Comparison of ENCODE assay signal across 26 cellular contexts in the genomic region with DNA sequence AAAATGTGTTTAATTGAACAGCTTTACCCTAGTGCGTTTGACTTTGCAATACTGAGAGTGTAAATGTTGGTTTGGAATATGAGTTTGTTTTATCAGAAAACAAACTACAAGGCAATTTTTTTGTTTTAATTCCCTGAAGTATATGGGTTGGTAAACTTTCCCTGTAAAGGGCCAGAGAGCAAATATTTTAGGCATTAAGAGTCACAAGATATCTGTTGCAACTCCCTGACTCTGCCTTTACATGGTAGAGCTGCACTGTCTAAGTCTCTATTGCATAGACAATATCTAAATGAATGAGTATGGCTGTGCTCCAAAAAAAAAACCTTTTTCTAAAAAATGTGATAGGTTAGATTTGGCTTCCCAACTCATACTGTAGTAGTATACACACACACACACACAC.
"Had no signal": no experiment of that assay in that cellular context is flagged by ENCODE, and none has a peak within 500 bp of the region (broad histone marks: within the 10 kb centered on the region; RNA-seq: fewer than 3 reads in every experiment).

No MANE protein-coding gene starts in this region.

- DNase-seq: hypothalamus; immature natural killer cell; kidney; left colon; left lung; lower lobe of right lung; mammary epithelial cell; mesenchymal stem cell; naive thymus-derived CD8-positive, alpha-beta T cell; nucleus accumbens; pancreas; posterior cingulate gyrus; retina; right cardiac atrium; stimulated activated CD4-positive, alpha-beta T cell treated with anti-CD3 and anti-CD28 coated beads, Interleukin-4, amount 100 ng/mL, for 24 hours; stimulated activated naive CD4-positive, alpha-beta T cell; substantia nigra; upper lobe of left lung had no signal

- H3K4me3 ChIP-seq: left lung, lower lobe of right lung, pancreas, prostate gland, skin epidermis, tibial nerve, upper lobe of left lung, vagina had no signal

- H3K4me1 Mint-ChIP-seq: immature natural killer cell; naive thymus-derived CD8-positive, alpha-beta T cell; stimulated activated effector memory CD8-positive, alpha-beta T cell treated with anti-CD3 and anti-CD28 coated beads, Interleukin-12 subunit alpha, Interleukin-12 subunit beta, amount 100 ng/mL, for 72 hours had no signal

- H3K4me1 ChIP-seq: pancreas, prostate gland, vagina had no signal

- H3K4me3 Mint-ChIP-seq: immature natural killer cell; naive thymus-derived CD8-positive, alpha-beta T cell; nephron; neural crest cell; stimulated activated effector memory CD8-positive, alpha-beta T cell treated with anti-CD3 and anti-CD28 coated beads, Interleukin-12 subunit alpha, Interleukin-12 subunit beta, amount 100 ng/mL, for 72 hours; stimulated activated naive CD8-positive, alpha-beta T cell treated with anti-CD3 and anti-CD28 coated beads, Interleukin-15, Interleukin-2, amounts not matched to agents 100 ng/mL and 50 ng/mL, for 24 hours had no signal

- H3K36me3 ChIP-seq: left lung, lower lobe of right lung, pancreas, prostate gland, tibial nerve, upper lobe of left lung, vagina had no signal

- H3K27me3 ChIP-seq: left lung, pancreas, tibial nerve, upper lobe of left lung, vagina had no signal

- H3K27ac ChIP-seq: left lung, lower lobe of right lung, pancreas, prostate gland, skin epidermis, tibial nerve, upper lobe of left lung, vagina had no signal

- H3K27me3 Mint-ChIP-seq: stimulated activated naive CD8-positive, alpha-beta T cell treated with anti-CD3 and anti-CD28 coated beads, Interleukin-15, Interleukin-2, amounts not matched to agents 100 ng/mL and 50 ng/mL, for 24 hours had no signal

- H3K9me3 ChIP-seq: left lung, lower lobe of right lung, pancreas, prostate gland, tibial nerve, upper lobe of left lung, vagina had no signal

- H3K9me3 Mint-ChIP-seq: nephron; neural crest cell; stimulated activated naive CD8-positive, alpha-beta T cell treated with anti-CD3 and anti-CD28 coated beads, Interleukin-15, Interleukin-2, amounts not matched to agents 100 ng/mL and 50 ng/mL, for 24 hours had no signal

- H3K36me3 Mint-ChIP-seq: immature natural killer cell; naive thymus-derived CD8-positive, alpha-beta T cell; stimulated activated effector memory CD8-positive, alpha-beta T cell treated with anti-CD3 and anti-CD28 coated beads, Interleukin-12 subunit alpha, Interleukin-12 subunit beta, amount 100 ng/mL, for 72 hours had no signal

- H3K27ac Mint-ChIP-seq: immature natural killer cell; naive thymus-derived CD8-positive, alpha-beta T cell; nephron; stimulated activated effector memory CD8-positive, alpha-beta T cell treated with anti-CD3 and anti-CD28 coated beads, Interleukin-12 subunit alpha, Interleukin-12 subunit beta, amount 100 ng/mL, for 72 hours; stimulated activated naive CD8-positive, alpha-beta T cell treated with anti-CD3 and anti-CD28 coated beads, Interleukin-15, Interleukin-2, amounts not matched to agents 100 ng/mL and 50 ng/mL, for 24 hours had no signal
